ENCODE assay signal across 11 cellular contexts in the genomic region with DNA sequence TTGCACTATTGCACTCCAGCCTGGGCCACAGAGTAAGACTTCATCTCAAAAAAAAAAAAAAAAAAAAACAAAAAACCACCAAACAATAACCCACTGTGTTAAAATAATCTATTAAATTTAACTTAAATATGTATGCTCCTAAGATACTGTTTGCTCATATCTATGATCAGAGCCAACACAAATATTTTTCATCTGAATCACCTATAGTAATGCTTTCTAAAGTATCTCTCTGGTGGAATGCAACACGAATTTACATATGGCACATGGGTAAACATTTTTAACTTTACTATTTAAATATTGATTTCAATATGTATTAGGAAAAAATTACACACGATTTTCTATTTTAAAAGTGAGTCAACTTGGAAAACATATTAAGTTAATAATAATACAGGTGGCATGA.
"Had no signal": no experiment of that assay in that cellular context is flagged by ENCODE, and none has a peak within 500 bp of the region (broad histone marks: within the 10 kb centered on the region; RNA-seq: fewer than 3 reads in every experiment).

No MANE protein-coding gene starts in this region.

- H3K27ac Mint-ChIP-seq: activated CD4-positive, alpha-beta memory T cell treated with anti-CD3 and anti-CD28 coated beads, Interleukin-2, amount 10 ng/mL, durations not matched to agents 7 days and 5 days; activated naive CD8-positive, alpha-beta T cell treated with anti-CD3 and anti-CD28 coated beads, Interleukin-2, amount 50 U/mL, for 24 hours; neural progenitor cell; stimulated activated naive CD8-positive, alpha-beta T cell treated with anti-CD3 and anti-CD28 coated beads, Interleukin-15, Interleukin-2, amounts not matched to agents 100 ng/mL and 50 ng/mL, for 24 hours had no signal

- ATAC-seq: activated naive CD8-positive, alpha-beta T cell treated with anti-CD3 and anti-CD28 coated beads, Interleukin-2, amount 50 U/mL, for 24 hours had no signal

- DNase-seq: activated CD4-positive, alpha-beta memory T cell treated with anti-CD3 and anti-CD28 coated beads, Interleukin-2, amount 10 ng/mL, durations not matched to agents 7 days and 5 days; activated naive CD8-positive, alpha-beta T cell treated with anti-CD3 and anti-CD28 coated beads, Interleukin-2, amount 50 U/mL, for 24 hours; hypothalamus; ovary; sigmoid colon; stimulated activated CD4-positive, alpha-beta T cell treated with anti-CD3 and anti-CD28 coated beads, Interleukin-2, amount 100 ng/mL, for 48 hours; stimulated activated CD8-positive, alpha-beta memory T cell treated with anti-CD3 and anti-CD28 coated beads, Interleukin-4, amount 100 ng/mL, for 48 hours; T-helper 9 cell; testis had no signal

- H3K4me3 ChIP-seq: neural progenitor cell, ovary, sigmoid colon, testis had no signal

- H3K4me1 Mint-ChIP-seq: activated CD4-positive, alpha-beta memory T cell treated with anti-CD3 and anti-CD28 coated beads, Interleukin-2, amount 10 ng/mL, durations not matched to agents 7 days and 5 days; activated naive CD8-positive, alpha-beta T cell treated with anti-CD3 and anti-CD28 coated beads, Interleukin-2, amount 50 U/mL, for 24 hours; neural progenitor cell had no signal

- H3K4me3 Mint-ChIP-seq: activated CD4-positive, alpha-beta memory T cell treated with anti-CD3 and anti-CD28 coated beads, Interleukin-2, amount 10 ng/mL, durations not matched to agents 7 days and 5 days; activated naive CD8-positive, alpha-beta T cell treated with anti-CD3 and anti-CD28 coated beads, Interleukin-2, amount 50 U/mL, for 24 hours; neural progenitor cell; stimulated activated naive CD8-positive, alpha-beta T cell treated with anti-CD3 and anti-CD28 coated beads, Interleukin-15, Interleukin-2, amounts not matched to agents 100 ng/mL and 50 ng/mL, for 24 hours had no signal

- H3K9me3 Mint-ChIP-seq: activated CD4-positive, alpha-beta memory T cell treated with anti-CD3 and anti-CD28 coated beads, Interleukin-2, amount 10 ng/mL, durations not matched to agents 7 days and 5 days; activated naive CD8-positive, alpha-beta T cell treated with anti-CD3 and anti-CD28 coated beads, Interleukin-2, amount 50 U/mL, for 24 hours; neural progenitor cell; stimulated activated naive CD8-positive, alpha-beta T cell treated with anti-CD3 and anti-CD28 coated beads, Interleukin-15, Interleukin-2, amounts not matched to agents 100 ng/mL and 50 ng/mL, for 24 hours had no signal

- H3K27me3 Mint-ChIP-seq: activated CD4-positive, alpha-beta memory T cell treated with anti-CD3 and anti-CD28 coated beads, Interleukin-2, amount 10 ng/mL, durations not matched to agents 7 days and 5 days; activated naive CD8-positive, alpha-beta T cell treated with anti-CD3 and anti-CD28 coated beads, Interleukin-2, amount 50 U/mL, for 24 hours; stimulated activated naive CD8-positive, alpha-beta T cell treated with anti-CD3 and anti-CD28 coated beads, Interleukin-15, Interleukin-2, amounts not matched to agents 100 ng/mL and 50 ng/mL, for 24 hours had no signal
